17 cellular contexts compared by ENCODE assay signal in genomic region chr21:28923439-28923975, GRCh38.
"Had no signal": no experiment of that assay in that cellular context is flagged by ENCODE, and none has a peak within 500 bp of the region (broad histone marks: within the 10 kb centered on the region; RNA-seq: fewer than 3 reads in every experiment).

No MANE protein-coding gene starts in this region.

- H3K27ac ChIP-seq: breast epithelium, esophagus squamous epithelium, testis had no signal

- FAIRE-seq: TTC549 had no signal

- DNase-seq: activated CD4-positive, CD25-positive, alpha-beta regulatory T cell; activated CD8-positive, alpha-beta memory T cell treated with anti-CD3 and anti-CD28 coated beads, Interleukin-2, amount 10 ng/mL, durations not matched to agents 7 days and 5 days; activated gamma-delta T cell; activated naive CD8-positive, alpha-beta T cell treated with anti-CD3 and anti-CD28 coated beads for 36 hours; activated T-cell treated with anti-CD3 and anti-CD28 coated beads, Interleukin-2, amount 50 U/mL, for 4 hours; anterior cingulate cortex; esophagus squamous epithelium; foreskin fibroblast; glutamatergic neuron; natural killer cell; occipital lobe; stimulated activated CD4-positive, alpha-beta T cell treated with anti-CD3 and anti-CD28 coated beads, Interleukin-4, amount 100 ng/mL, for 1 hour; stimulated activated naive CD8-positive, alpha-beta T cell treated with anti-CD3 and anti-CD28 coated beads, Interleukin-15, amount 100 ng/mL, for 72 hours; T-helper 2 cell; testis had no signal

- H3K36me3 ChIP-seq: breast epithelium had no signal

- H3K27me3 ChIP-seq: breast epithelium, esophagus squamous epithelium, testis had no signal

- H3K9me3 ChIP-seq: breast epithelium, esophagus squamous epithelium, testis had no signal

- ATAC-seq: activated CD8-positive, alpha-beta memory T cell treated with anti-CD3 and anti-CD28 coated beads, Interleukin-2, amount 10 ng/mL, durations not matched to agents 7 days and 5 days; activated T-cell treated with anti-CD3 and anti-CD28 coated beads, Interleukin-2, amount 50 U/mL, for 4 hours; natural killer cell; stimulated activated naive CD8-positive, alpha-beta T cell treated with anti-CD3 and anti-CD28 coated beads, Interleukin-15, amount 100 ng/mL, for 72 hours had no signal

- H3K4me1 ChIP-seq: breast epithelium, esophagus squamous epithelium, testis had no signal

- H3K4me3 ChIP-seq: breast epithelium, esophagus squamous epithelium, testis had no signal
